ENCODE assay signal across 8 cellular contexts in genomic region chr9:95852059-95853032, GRCh38. TPM values are rescaled to one million over a fixed set of nuclear protein-coding genes. Genes with fewer than 3 reads are reported as not detected.
DNase-seq lines count a peak whose midpoint lies in the region; ATAC-seq and FAIRE-seq lines count a peak whose summit lies in the region.

No MANE protein-coding gene starts in this region.

- peak; percentile 20 for DNase-seq in stimulated activated CD4-positive, alpha-beta T cell treated with anti-CD3 and anti-CD28 coated beads, Interleukin-4, amount 100 ng/mL, for 24 hours
- no peak for DNase-seq in stimulated activated CD4-positive, alpha-beta T cell treated with anti-CD3 and anti-CD28 coated beads, Interleukin-4, amount 100 ng/mL, for 1 hour
- peak; percentile 80 for DNase-seq in RCC 7860 (ENCODE audit: low spot score)
- peak; percentile 6 for DNase-seq in myocyte (ENCODE audit: low read depth)
- no peak for DNase-seq in frontal cortex (ENCODE audit: low spot score in 2 of 2)
- DNase-seq in NCI-H446 treated with DMSO at 0.1 percent for 48 hours (lab: John Stamatoyannopoulos, UW), result no peak
- DNase-seq in HUDEP-2 (lab: John Stamatoyannopoulos, UW; ENCODE audit: unreplicated experiment in 76 of 76), result no peak

- peak; percentile 98 for ATAC-seq in HG02885 (IDR thresholded peaks at IDR 0.05; ENCODE audit: poor library complexity, unreplicated experiment)

- FAIRE-seq in RCC 7860 (lab: Jason Lieb, UNC) (peak; percentile 69), frontal cortex (lab: Jason Lieb, UNC) (no peak)

RNA-seq across cellular contexts. Expression of gene ERCC6L2, which starts 23.1 kb away (rescaled TPM):
- total RNA-seq in myocyte (74.2 and 76.7 TPM in 2 replicates), frontal cortex (144 TPM)
- polyA plus RNA-seq in myocyte (2012), result 10.8 TPM

Comparison
In these comparisons a context has a peak if more than half of its experiments do, and no peak if none do; other contexts are left out.
1. DNase-seq: peak in stimulated activated CD4-positive, alpha-beta T cell treated with anti-CD3 and anti-CD28 coated beads, Interleukin-4, amount 100 ng/mL, for 24 hours (single experiment), RCC 7860 (single experiment) and myocyte (single experiment); none in stimulated activated CD4-positive, alpha-beta T cell treated with anti-CD3 and anti-CD28 coated beads, Interleukin-4, amount 100 ng/mL, for 1 hour (single experiment), frontal cortex (0 of 2), NCI-H446 treated with DMSO at 0.1 percent for 48 hours (single experiment) and HUDEP-2 (0 of 76).